ENCODE assay signal across 34 cellular contexts in the genomic region with DNA sequence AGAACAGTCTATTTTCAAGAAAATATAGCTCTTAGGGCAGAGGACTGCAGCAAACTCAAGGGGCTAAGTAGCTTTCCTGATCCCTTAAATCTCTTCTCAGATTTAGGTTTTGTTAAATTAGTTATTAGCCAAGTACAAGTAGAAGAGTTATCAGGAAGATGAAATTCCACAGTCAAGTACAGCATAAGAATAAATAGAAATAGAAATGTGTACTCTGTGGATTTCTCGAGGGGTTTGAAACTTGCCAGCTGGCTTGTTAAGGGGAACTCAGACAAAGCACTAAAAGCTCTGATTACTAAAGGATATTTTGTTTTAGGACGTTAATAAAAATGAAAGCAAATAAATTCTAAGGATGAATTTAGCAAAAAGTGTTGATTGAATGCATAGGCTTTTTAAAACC.
"Had no signal": no experiment of that assay in that cellular context is flagged by ENCODE, and none has a peak within 500 bp of the region (broad histone marks: within the 10 kb centered on the region; RNA-seq: fewer than 3 reads in every experiment).

No MANE protein-coding gene starts in this region.

- H3K4me3 ChIP-seq: MG63 had no signal

- H3K27ac ChIP-seq: KMS-11 had no signal

- H3K36me3 ChIP-seq: MG63 had no signal

- H3K27me3 ChIP-seq: MG63 had no signal

- H3K4me2 ChIP-seq: KMS-11 had no signal

- DNase-seq: Karpas-422, KBM-7, KG1, MG63, MM.1S, MV-4-11, NCI-H1048, NCI-H1092, NCI-H1092 treated with DMSO at 0.1 percent for 48 hours, NCI-H1105, NCI-H1105 treated with DMSO at 0.1 percent for 48 hours, NCI-H1417, NCI-H1417 treated with DMSO at 0.1 percent for 48 hours, NCI-H1436, NCI-H1436 treated with DMSO at 0.1 percent for 48 hours, NCI-H146, NCI-H1694, NCI-H1694 treated with DMSO at 0.1 percent for 48 hours, NCI-H187, NCI-H187 treated with DMSO at 0.1 percent for 48 hours, NCI-H1930, NCI-H2029, NCI-H2029 treated with DMSO at 0.1 percent for 48 hours, NCI-H2081, NCI-H2081 treated with DMSO at 0.1 percent for 48 hours, NCI-H2107, NCI-H2171, NCI-H2171 treated with DMSO at 0.1 percent for 48 hours, NCI-H2227 treated with DMSO at 0.1 percent for 48 hours, NCI-H226, NCI-H345, NCI-H446, NCI-H446 treated with DMSO at 0.1 percent for 48 hours had no signal

- H3K9ac ChIP-seq: KMS-11 had no signal

- H3K9me3 ChIP-seq: MG63 had no signal
